In genomic region chr7:77687100-77687746, GRCh38 we compare ENCODE assay signal across 1 cellular context.
TF ChIP-seq lines count a peak whose summit lies in the region.

No MANE protein-coding gene starts in this region.

TF ChIP-seq in SK-N-SH, 30 proteins besides CTCF, POLR2A, EP300 and RAD21 (continued from another document):
- TF ChIP-seq, protein P1, sequence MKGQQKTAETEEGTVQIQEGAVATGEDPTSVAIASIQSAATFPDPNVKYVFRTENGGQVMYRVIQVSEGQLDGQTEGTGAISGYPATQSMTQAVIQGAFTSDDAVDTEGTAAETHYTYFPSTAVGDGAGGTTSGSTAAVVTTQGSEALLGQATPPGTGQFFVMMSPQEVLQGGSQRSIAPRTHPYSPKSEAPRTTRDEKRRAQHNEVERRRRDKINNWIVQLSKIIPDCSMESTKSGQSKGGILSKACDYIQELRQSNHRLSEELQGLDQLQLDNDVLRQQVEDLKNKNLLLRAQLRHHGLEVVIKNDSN (IDR thresholded peaks at IDR 0.05; ENCODE audit: borderline replicate concordance, low read depth) = no peak
- TF ChIP-seq TCF12 (IDR thresholded peaks at IDR 0.05) = no peak
- TF ChIP-seq NFIC (IDR thresholded peaks at IDR 0.05; ENCODE audit: borderline replicate concordance) = no peak
- no peak for TF ChIP-seq SIN3A (IDR thresholded peaks at IDR 0.05; ENCODE audit: borderline replicate concordance, low read depth, low read length)
- TF ChIP-seq RFX5 (IDR thresholded peaks at IDR 0.05; ENCODE audit: low read length) = no peak
- no peak for TF ChIP-seq MAX (IDR thresholded peaks at IDR 0.05; ENCODE audit: low read depth)
